ENCODE assay signal across 18 cellular contexts in the genomic region with DNA sequence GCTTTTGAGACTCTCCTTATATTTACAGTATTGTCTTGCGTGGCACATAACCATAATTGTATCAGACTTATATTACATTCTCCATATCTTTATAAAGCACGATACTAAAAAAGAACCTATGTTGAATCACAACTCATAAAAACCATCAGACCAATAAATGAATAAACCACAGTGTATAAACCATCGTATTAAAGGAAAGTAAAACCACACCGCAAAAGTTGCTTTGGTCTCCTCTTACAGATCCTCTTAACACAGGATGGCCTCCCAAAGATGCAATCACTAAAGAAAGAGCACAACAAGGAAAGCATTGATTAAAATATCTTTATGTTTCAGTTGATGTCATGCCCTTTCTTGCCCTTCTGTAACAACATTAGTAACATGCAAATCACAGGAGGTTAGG.
DNase-seq lines count a peak whose midpoint lies in the region; ATAC-seq and TF ChIP-seq lines count a peak whose summit lies in the region.
"Had no signal": no experiment of that assay in that cellular context is flagged by ENCODE, and none has a peak within 500 bp of the region (broad histone marks: within the 10 kb centered on the region; RNA-seq: fewer than 3 reads in every experiment).

No MANE protein-coding gene starts in this region.

- no peak for TF ChIP-seq CTCF in GM12865 (IDR thresholded peaks at IDR 0.05; ENCODE audit: insufficient read depth, low read depth, low read length, missing control alignments)

- peak; percentile 43 for ATAC-seq in GM19351 (IDR thresholded peaks at IDR 0.05; ENCODE audit: unreplicated experiment)
- no peak for ATAC-seq in GM21390 (IDR thresholded peaks at IDR 0.05; ENCODE audit: unreplicated experiment)
- ATAC-seq: HepG2 had no signal

- H3K4me3 ChIP-seq in GM12865 (ENCODE audit: low read depth, low read length), result no peak overlapping the region

- DNase-seq in GM12865 (ENCODE audit: low read depth) (peak; percentile 6), NCI-H1105 treated with DMSO at 0.1 percent for 48 hours (lab: John Stamatoyannopoulos, UW) (peak; percentile 94), NCI-H146 (lab: John Stamatoyannopoulos, UW) (no peak), GDM1 (lab: John Stamatoyannopoulos, UW) (no peak)
- DNase-seq: ACHN; BE2C; C1 segment of cervical spinal cord; Caco-2; CD4-positive, CD25-positive, alpha-beta regulatory T cell; DMS153; DMS79; GF-D8; GOT3; H9; KBM-7 had no signal

Comparison
In these comparisons a context has a peak if more than half of its experiments do, and no peak if none do; other contexts are left out.
1. DNase-seq: peak in GM12865 (single experiment) and NCI-H1105 treated with DMSO at 0.1 percent for 48 hours (single experiment); none in NCI-H146 (single experiment) and GDM1 (single experiment).